16 cellular contexts compared by ENCODE assay signal in the genomic region with DNA sequence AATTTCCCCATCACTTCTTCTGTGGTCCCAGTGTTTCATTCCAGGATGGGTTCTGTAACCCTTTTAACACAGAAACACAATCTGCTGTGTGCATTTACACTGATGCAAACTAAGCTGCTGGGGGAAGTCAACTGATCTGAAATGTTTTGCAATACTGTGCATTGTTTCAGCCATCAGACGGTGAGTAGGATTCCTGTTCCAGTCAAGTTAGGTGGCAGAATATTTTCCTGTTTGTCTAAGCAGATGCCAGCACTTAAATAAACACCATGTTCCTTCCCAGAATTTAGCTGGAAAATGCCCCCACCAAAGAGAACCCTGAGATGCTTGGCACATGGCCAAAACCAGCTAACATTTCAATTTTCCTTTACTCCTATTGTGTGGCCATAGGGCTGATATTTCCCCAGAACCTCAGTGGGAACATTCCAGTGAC. TPM values are rescaled to one million over a fixed set of nuclear protein-coding genes. Genes with fewer than 3 reads are reported as not detected.
DNase-seq lines count a peak whose midpoint lies in the region; ATAC-seq, FAIRE-seq and TF ChIP-seq lines count a peak whose summit lies in the region.
"Had no signal": no experiment of that assay in that cellular context is flagged by ENCODE, and none has a peak within 500 bp of the region (broad histone marks: within the 10 kb centered on the region; RNA-seq: fewer than 3 reads in every experiment).

No MANE protein-coding gene starts in this region.

- H3K27me3 Mint-ChIP-seq in nephron progenitor cell (ENCODE audit: low read depth, poor library complexity) = peaks cover 7% of the 10 kb centered on the region

- peaks cover 4% of the 10 kb centered on the region for H3K36me3 Mint-ChIP-seq in nephron progenitor cell (ENCODE audit: low read depth)

- H3K36me3 ChIP-seq in bronchial epithelial cell (ENCODE audit: control insufficient read depth, insufficient read depth, low read length) = no peaks in the 10 kb centered on the region
- H3K36me3 ChIP-seq: upper lobe of left lung had no signal

- no peak overlapping the region for H3K4me3 Mint-ChIP-seq in nephron progenitor cell
- H3K4me3 Mint-ChIP-seq: activated CD8-positive, alpha-beta T cell treated with anti-CD3 and anti-CD28 coated beads for 36 hours; activated T-helper 1 cell treated with anti-CD3 and anti-CD28 coated beads, Interleukin-12 subunit alpha, Interleukin-12 subunit beta, Interleukin-2, Interleukin-4 antibody, amounts not matched to agents 30 ng/mL and 10 ng/mL and 1 ng/mL, durations not matched to agents 14 hours and 24 hours and 36 hours had no signal

- H3K27ac Mint-ChIP-seq in nephron progenitor cell = no peak overlapping the region
- H3K27ac Mint-ChIP-seq: activated CD8-positive, alpha-beta T cell treated with anti-CD3 and anti-CD28 coated beads for 36 hours; activated T-helper 1 cell treated with anti-CD3 and anti-CD28 coated beads, Interleukin-12 subunit alpha, Interleukin-12 subunit beta, Interleukin-2, Interleukin-4 antibody, amounts not matched to agents 30 ng/mL and 10 ng/mL and 1 ng/mL, durations not matched to agents 14 hours and 24 hours and 36 hours had no signal

- ATAC-seq in stimulated activated naive CD8-positive, alpha-beta T cell treated with anti-CD3 and anti-CD28 coated beads, Interleukin-15, Interleukin-2, amounts not matched to agents 100 U/mL and 50 U/mL, for 24 hours = no peak
- ATAC-seq: activated CD8-positive, alpha-beta T cell treated with anti-CD3 and anti-CD28 coated beads for 36 hours; SK-N-SH treated with all-trans-retinoic acid at 6 μM for 48 hours had no signal

- TF ChIP-seq CTCF in bronchial epithelial cell (IDR thresholded peaks at IDR 0.05; ENCODE audit: insufficient read depth, low read length, severe bottlenecking) = no peak
- no peak for TF ChIP-seq CTCF in nephron progenitor cell (IDR thresholded peaks at IDR 0.05)

- peaks cover 23% of the 10 kb centered on the region for H3K9me3 Mint-ChIP-seq in nephron progenitor cell
- H3K9me3 Mint-ChIP-seq: activated T-helper 1 cell treated with anti-CD3 and anti-CD28 coated beads, Interleukin-12 subunit alpha, Interleukin-12 subunit beta, Interleukin-2, Interleukin-4 antibody, amounts not matched to agents 30 ng/mL and 10 ng/mL and 1 ng/mL, durations not matched to agents 14 hours and 24 hours and 36 hours had no signal

- DNase-seq in AG08395 (ENCODE audit: low spot score) (peak; percentile 50), H4 (ENCODE audit: low spot score) (peak; percentile 59), bronchial epithelial cell (ENCODE audit: low read depth) (peak; percentile 33), kidney glomerular epithelial cell (lab: John Stamatoyannopoulos, UW) (peak; percentile 20), NCI-H1092 (lab: John Stamatoyannopoulos, UW) (no peak), nephron progenitor cell (no peak)
- no peak for DNase-seq in stimulated activated naive CD8-positive, alpha-beta T cell treated with anti-CD3 and anti-CD28 coated beads, Interleukin-15, Interleukin-2, amounts not matched to agents 100 U/mL and 50 U/mL, for 24 hours
- no peak for DNase-seq in stimulated activated CD4-positive, alpha-beta T cell treated with anti-CD3 and anti-CD28 coated beads, Interleukin-4, amount 100 ng/mL, for 1 hour
- DNase-seq: activated CD8-positive, alpha-beta T cell treated with anti-CD3 and anti-CD28 coated beads for 36 hours; amygdala; C1 segment of cervical spinal cord; GOT3; NCI-H446 treated with DMSO at 0.1 percent for 48 hours; upper lobe of left lung had no signal

- peaks cover 2% of the 10 kb centered on the region for H3K4me1 Mint-ChIP-seq in nephron progenitor cell

- no peaks in the 10 kb centered on the region for H3K27me3 ChIP-seq in bronchial epithelial cell (ENCODE audit: control insufficient read depth, insufficient read depth, low read length)
- H3K27me3 ChIP-seq: upper lobe of left lung had no signal

- FAIRE-seq in bronchial epithelial cell (lab: Jason Lieb, UNC) = no peak

- H3K4me3 ChIP-seq in bronchial epithelial cell (ENCODE audit: low read depth, low read length) = no peak overlapping the region
- H3K4me3 ChIP-seq: upper lobe of left lung had no signal

RNA-seq across cellular contexts. Expression of a gene that starts 52.4 kb away (rescaled TPM):
- 0.14 TPM in 1 of 2 replicates, not detected in the other for total RNA-seq in H4 (2014; rRNA removed; shearing (Covaris generic))
- not detected in 2 replicates for total RNA-seq in bronchial epithelial cell
- total RNA-seq: activated CD8-positive, alpha-beta T cell treated with anti-CD3 and anti-CD28 coated beads for 36 hours; activated T-helper 1 cell treated with anti-CD3 and anti-CD28 coated beads, Interleukin-12 subunit alpha, Interleukin-12 subunit beta, Interleukin-2, Interleukin-4 antibody, amounts not matched to agents 30 ng/mL and 10 ng/mL and 1 ng/mL, durations not matched to agents 14 hours and 24 hours and 36 hours had no signal

Comparison
In these comparisons a context has a peak if more than half of its experiments do, and no peak if none do; other contexts are left out.
1. DNase-seq: peak in AG08395 (single experiment), H4 (single experiment), bronchial epithelial cell (single experiment) and kidney glomerular epithelial cell (single experiment); none in NCI-H1092 (single experiment), stimulated activated naive CD8-positive, alpha-beta T cell treated with anti-CD3 and anti-CD28 coated beads, Interleukin-15, Interleukin-2, amounts not matched to agents 100 U/mL and 50 U/mL, for 24 hours (single experiment), nephron progenitor cell (single experiment) and stimulated activated CD4-positive, alpha-beta T cell treated with anti-CD3 and anti-CD28 coated beads, Interleukin-4, amount 100 ng/mL, for 1 hour (single experiment).